In genomic region chr1:226652613-226653012, GRCh38 we compare ENCODE assay signal across 22 cellular contexts.
DNase-seq lines count a peak whose midpoint lies in the region; ATAC-seq and TF ChIP-seq lines count a peak whose summit lies in the region.
"Had no signal": no experiment of that assay in that cellular context is flagged by ENCODE, and none has a peak within 500 bp of the region (broad histone marks: within the 10 kb centered on the region; RNA-seq: fewer than 3 reads in every experiment).

No MANE protein-coding gene starts in this region.

- H3K9me3 ChIP-seq in HEK293 (ENCODE audit: control insufficient read depth, insufficient read depth, low read depth, low read length) = no peaks in the 10 kb centered on the region
- H3K9me3 ChIP-seq in neuronal stem cell (replicated peaks in 1 of 2; ENCODE audit: control insufficient read depth in 2 of 2, insufficient read depth in 1 of 2, low read depth in 1 of 2, low read length in 2 of 2) = peaks cover 0 to 4% of the 10 kb centered on the region in 2 donors
- H3K9me3 ChIP-seq: adrenal gland, testis, vagina had no signal

- peaks cover 8% of the 10 kb centered on the region for H3K36me3 Mint-ChIP-seq in activated naive CD8-positive, alpha-beta T cell
- peaks cover 13% of the 10 kb centered on the region for H3K36me3 Mint-ChIP-seq in activated naive CD8-positive, alpha-beta T cell treated with anti-CD3 and anti-CD28 coated beads, Interleukin-2, amount 50 U/mL, for 24 hours (ENCODE audit: low read depth)

- no CpG with 5 or more reads among the region's 6 CpGs for WGBS in neuronal stem cell (ENCODE audit: extremely low coverage in 2 of 2, insufficient read length in 2 of 2, insufficient replicate concordance in 1 of 2), 2 donors

- H3K4me2 ChIP-seq in neuronal stem cell (ENCODE audit: insufficient read depth, low read length, poor library complexity, severe bottlenecking) = no peak overlapping the region

- CTCF ChIA-PET in HEK293 (lab: Yijun Ruan, JAX) = interaction anchor here (0.6 kb wide), 2 partner anchors 48 to 122 kb away, joined by 3 read pairs; no protein-coding TSS in a partner anchor

- no peak overlapping the region for H3K9ac ChIP-seq in neuronal stem cell (ENCODE audit: low read depth, low read length, poor library complexity)
- H3K9ac ChIP-seq: parathyroid adenoma had no signal

- H2AFZ ChIP-seq in neuronal stem cell (ENCODE audit: low read length) = no peak overlapping the region
- H2AFZ ChIP-seq: parathyroid adenoma had no signal

- H3K4me1 ChIP-seq in HEK293 (ENCODE audit: control insufficient read depth, insufficient read depth, low read length) = peaks cover 21% of the 10 kb centered on the region
- peaks cover 40 to 51% of the 10 kb centered on the region in 2 donors for H3K4me1 ChIP-seq in neuronal stem cell (ENCODE audit: control insufficient read depth in 2 of 2, insufficient read depth in 1 of 2, low read depth in 1 of 2, low read length in 2 of 2)

- peak overlapping the region; percentile 84 for H2BK120ac ChIP-seq in neuronal stem cell (ENCODE audit: low read depth, low read length)

- no peaks in the 10 kb centered on the region for H3K79me1 ChIP-seq in neuronal stem cell (ENCODE audit: low read depth, low read length)

- H3K4ac ChIP-seq in neuronal stem cell (ENCODE audit: low read length) = no peak overlapping the region

- DNase-seq in activated naive CD8-positive, alpha-beta T cell treated with anti-CD3 and anti-CD28 coated beads, Interleukin-2, amount 50 U/mL, for 24 hours = no peak
- DNase-seq in neuronal stem cell (ENCODE audit: low spot score) (no peak), amniotic stem cell (lab: John Stamatoyannopoulos, UW) (no peak), NCI-H345 (lab: John Stamatoyannopoulos, UW) (no peak)
- DNase-seq: adrenal gland, DMS 273 treated with DMSO at 0.1 percent for 48 hours, glutamatergic neuron, HCEC 1CT, NCI-H1436 treated with DMSO at 0.1 percent for 48 hours, testis had no signal

- H3K27me3 ChIP-seq in neuronal stem cell (ENCODE audit: control insufficient read depth in 3 of 3, insufficient read depth in 3 of 3, low read depth in 1 of 3, low read length in 3 of 3) = peaks cover 0 to 3% (median 0%) of the 10 kb centered on the region in 3 experiments
- H3K27me3 ChIP-seq: adrenal gland, testis, vagina had no signal

- no peak overlapping the region for H2AK5ac ChIP-seq in neuronal stem cell (ENCODE audit: low read depth, low read length)

- H3K4me3 Mint-ChIP-seq in activated naive CD8-positive, alpha-beta T cell = peak overlapping the region; percentile 80
- H3K4me3 Mint-ChIP-seq in activated naive CD8-positive, alpha-beta T cell treated with anti-CD3 and anti-CD28 coated beads, Interleukin-2, amount 50 U/mL, for 24 hours = no peak overlapping the region
- H3K4me3 Mint-ChIP-seq: dendritic cell treated with granulocyte-macrophage colony-stimulating factor and Interleukin-4, amounts not matched to agents 40 ng/mL and 50 ng/mL, for 4 days had no signal

- H3K4me1 Mint-ChIP-seq in activated naive CD8-positive, alpha-beta T cell (ENCODE audit: low read depth) = peaks cover 17% of the 10 kb centered on the region
- peaks cover 27% of the 10 kb centered on the region for H3K4me1 Mint-ChIP-seq in activated naive CD8-positive, alpha-beta T cell treated with anti-CD3 and anti-CD28 coated beads, Interleukin-2, amount 50 U/mL, for 24 hours

- no peak overlapping the region for H4K91ac ChIP-seq in neuronal stem cell (ENCODE audit: low read depth, low read length, poor library complexity)

- H3K23ac ChIP-seq in neuronal stem cell (ENCODE audit: low read depth, low read length, poor library complexity) = no peak overlapping the region

- H2BK12ac ChIP-seq in neuronal stem cell (ENCODE audit: low read length) = peak overlapping the region; percentile 3

- peak overlapping the region; percentile 87 for H2BK15ac ChIP-seq in neuronal stem cell (ENCODE audit: low read length)

- TF ChIP-seq CTCF in HEK293 (tag by site-specific recombination; IDR thresholded peaks at IDR 0.05) = no peak

- no peaks in the 10 kb centered on the region for H3K9me3 Mint-ChIP-seq in activated naive CD8-positive, alpha-beta T cell (ENCODE audit: low read depth)
- H3K9me3 Mint-ChIP-seq in activated naive CD8-positive, alpha-beta T cell treated with anti-CD3 and anti-CD28 coated beads, Interleukin-2, amount 50 U/mL, for 24 hours = no peaks in the 10 kb centered on the region
- H3K9me3 Mint-ChIP-seq: dendritic cell treated with granulocyte-macrophage colony-stimulating factor and Interleukin-4, amounts not matched to agents 40 ng/mL and 50 ng/mL, for 4 days; memory B cell; naive B cell had no signal

- H3K27me3 Mint-ChIP-seq in activated naive CD8-positive, alpha-beta T cell = no peaks in the 10 kb centered on the region
- no peaks in the 10 kb centered on the region for H3K27me3 Mint-ChIP-seq in activated naive CD8-positive, alpha-beta T cell treated with anti-CD3 and anti-CD28 coated beads, Interleukin-2, amount 50 U/mL, for 24 hours
- H3K27me3 Mint-ChIP-seq: dendritic cell treated with granulocyte-macrophage colony-stimulating factor and Interleukin-4, amounts not matched to agents 40 ng/mL and 50 ng/mL, for 4 days; memory B cell; naive B cell had no signal

- H4K8ac ChIP-seq in neuronal stem cell (ENCODE audit: low read depth, low read length) = no peak overlapping the region

- H3K27ac ChIP-seq in HEK293 (ENCODE audit: extremely low read depth, low read depth, low read length) = no peak overlapping the region
- peak overlapping the region; percentile 59 for H3K27ac ChIP-seq in angular gyrus (ENCODE audit: low read depth, low read length)
- H3K27ac ChIP-seq in neuronal stem cell (replicated peaks; ENCODE audit: low read length) = peak overlapping the region; percentile 97
- H3K27ac ChIP-seq: C4-2B, parathyroid adenoma, RWPE1, testis had no signal

- H3K14ac ChIP-seq in neuronal stem cell (ENCODE audit: low read length) = no peak overlapping the region

- POLR2A ChIA-PET in HEK293 (lab: Yijun Ruan, JAX) = no interaction called here

- ATAC-seq in activated naive CD8-positive, alpha-beta T cell treated with anti-CD3 and anti-CD28 coated beads, Interleukin-2, amount 50 U/mL, for 24 hours = no peak
- ATAC-seq in GM19467 (IDR thresholded peaks at IDR 0.05; ENCODE audit: unreplicated experiment) = no peak
- ATAC-seq: SK-N-SH treated with all-trans-retinoic acid at 6 μM for 48 hours had no signal

- H3K4me3 ChIP-seq in HEK293 (ENCODE audit: low read depth, low read length) (no peak overlapping the region), neuronal stem cell (ENCODE audit: low read length in 2 of 2) (no peak overlapping the region)
- H3K4me3 ChIP-seq: adrenal gland, testis, vagina had no signal

- H3K27ac Mint-ChIP-seq in activated naive CD8-positive, alpha-beta T cell = no peak overlapping the region
- H3K27ac Mint-ChIP-seq in activated naive CD8-positive, alpha-beta T cell treated with anti-CD3 and anti-CD28 coated beads, Interleukin-2, amount 50 U/mL, for 24 hours = no peak overlapping the region
- H3K27ac Mint-ChIP-seq: dendritic cell treated with granulocyte-macrophage colony-stimulating factor and Interleukin-4, amounts not matched to agents 40 ng/mL and 50 ng/mL, for 4 days; memory B cell had no signal

- H2BK5ac ChIP-seq in neuronal stem cell (ENCODE audit: low read length) = peak overlapping the region; percentile 88

- peak overlapping the region; percentile 89 for H3K18ac ChIP-seq in neuronal stem cell (ENCODE audit: low read length)

- H3K36me3 ChIP-seq in HEK293 (ENCODE audit: control insufficient read depth in 2 of 2, insufficient read depth in 1 of 2, low read length in 2 of 2) (peaks cover 0 to 12% of the 10 kb centered on the region in 2 experiments; a peak in 1 of 3 replicates), neuronal stem cell (replicated peaks in 1 of 2; ENCODE audit: control insufficient read depth in 2 of 2, insufficient read depth in 2 of 2, low read length in 2 of 2) (peaks cover 6 to 10% of the 10 kb centered on the region in 2 donors)

TF ChIP-seq in HEK293, 187 proteins besides CTCF, POLR2A, EP300 and RAD21:
- TF ChIP-seq GLIS1 (tag by site-specific recombination; IDR thresholded peaks at IDR 0.05) = peak; percentile 78
- TF ChIP-seq OVOL3 (tag by site-specific recombination; IDR thresholded peaks at IDR 0.05) = no peak
